8 cellular contexts compared by ENCODE assay signal in the genomic region with DNA sequence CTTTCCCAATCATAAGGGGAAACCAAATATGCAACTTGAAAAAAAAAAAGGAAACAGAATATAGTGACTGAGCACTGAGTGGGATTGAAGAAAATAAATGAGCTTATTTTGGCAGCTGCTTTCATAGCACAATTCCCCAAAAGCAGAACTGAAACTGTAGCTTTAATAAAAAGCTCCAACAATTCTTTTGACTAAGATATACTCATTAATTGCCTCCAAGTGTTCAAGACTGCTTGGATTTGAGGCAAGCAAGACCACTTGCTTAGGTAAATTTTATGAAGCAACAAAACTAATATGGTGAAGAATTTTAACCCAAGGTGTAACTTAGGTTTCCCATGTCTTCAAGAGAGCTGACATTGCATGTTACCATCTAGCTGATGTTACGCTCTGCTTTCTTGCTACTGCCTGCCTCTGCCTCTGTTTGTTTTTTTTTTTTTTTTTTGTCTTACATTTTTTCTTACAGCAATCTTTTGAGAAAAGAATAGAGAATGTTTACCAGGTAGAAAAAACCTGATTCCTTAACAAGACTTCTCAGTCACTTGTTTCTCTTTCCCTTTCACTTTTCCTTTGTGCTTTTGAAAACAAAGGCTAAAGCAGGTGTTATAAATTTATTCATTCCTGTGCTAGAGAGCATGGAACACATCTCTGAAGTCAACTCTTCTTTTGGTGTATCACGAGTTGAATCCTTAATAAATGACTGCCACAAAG.
A peak's percentile ranks its signal among the peaks of the same experiment; 100 is the strongest.
DNase-seq lines count a peak whose midpoint lies in the region; ATAC-seq and TF ChIP-seq lines count a peak whose summit lies in the region.

No MANE protein-coding gene starts in this region.

- intact Hi-C loops in dendritic cell treated with granulocyte-macrophage colony-stimulating factor and Interleukin-4, amounts not matched to agents 40 ng/mL and 50 ng/mL, for 4 days (cut with micrococcal nuclease): loop anchor here (5.0 kb wide), 1 partner anchor 88 kb away; no protein-coding TSS in a partner anchor

- H3K27ac Mint-ChIP-seq in dendritic cell treated with granulocyte-macrophage colony-stimulating factor and Interleukin-4, amounts not matched to agents 40 ng/mL and 50 ng/mL, for 4 days: peak overlapping the region; percentile 81
- H3K27ac Mint-ChIP-seq in HFFc6: no peak overlapping the region

- no peaks in the 10 kb centered on the region for H3K9me3 ChIP-seq in BE2C

- no peak overlapping the region for H3K4me3 ChIP-seq in BE2C (ENCODE audit: low read depth, low read length)

- peak overlapping the region; percentile 55 for H3K4me3 Mint-ChIP-seq in dendritic cell treated with granulocyte-macrophage colony-stimulating factor and Interleukin-4, amounts not matched to agents 40 ng/mL and 50 ng/mL, for 4 days
- no peak overlapping the region for H3K4me3 Mint-ChIP-seq in HFFc6

- peaks cover 47% of the 10 kb centered on the region for H3K36me3 ChIP-seq in BE2C

- H3K4me1 ChIP-seq in BE2C: no peaks in the 10 kb centered on the region

- no peaks in the 10 kb centered on the region for H3K27me3 Mint-ChIP-seq in dendritic cell treated with granulocyte-macrophage colony-stimulating factor and Interleukin-4, amounts not matched to agents 40 ng/mL and 50 ng/mL, for 4 days
- no peaks in the 10 kb centered on the region for H3K27me3 Mint-ChIP-seq in HFFc6 (ENCODE audit: insufficient read depth)

- H3K4me1 Mint-ChIP-seq in dendritic cell treated with granulocyte-macrophage colony-stimulating factor and Interleukin-4, amounts not matched to agents 40 ng/mL and 50 ng/mL, for 4 days (ENCODE audit: low read depth): peaks cover 30% of the 10 kb centered on the region
- peaks cover 5% of the 10 kb centered on the region; the same call in 1 of the 2 replicates for H3K4me1 Mint-ChIP-seq in HFFc6 (ENCODE audit: low read depth)

- DNase-seq in CD1c-positive myeloid dendritic cell (ENCODE audit: extremely low spot score) (peak; percentile 91), DMS114 treated with DMSO at 0.1 percent for 48 hours (lab: John Stamatoyannopoulos, UW; ENCODE audit: unreplicated experiment) (no peak), BE2C (no peak), HFFc6 (no peak), T1000 (lab: John Stamatoyannopoulos, UW) (no peak)

- TF ChIP-seq CTCF in BE2C (IDR thresholded peaks at IDR 0.05; ENCODE audit: low read depth, low read length) (no peak), HFFc6 (IDR thresholded peaks at IDR 0.05) (no peak)

- H3K27me3 ChIP-seq in BE2C: no peaks in the 10 kb centered on the region

- H3K9me3 Mint-ChIP-seq in dendritic cell treated with granulocyte-macrophage colony-stimulating factor and Interleukin-4, amounts not matched to agents 40 ng/mL and 50 ng/mL, for 4 days: peaks cover under 1% of the 10 kb centered on the region
- no peaks in the 10 kb centered on the region for H3K9me3 Mint-ChIP-seq in HFFc6

- no peaks in the 10 kb centered on the region for H3K36me3 Mint-ChIP-seq in dendritic cell treated with granulocyte-macrophage colony-stimulating factor and Interleukin-4, amounts not matched to agents 40 ng/mL and 50 ng/mL, for 4 days (ENCODE audit: low read depth)
- peaks cover 39% of the 10 kb centered on the region for H3K36me3 Mint-ChIP-seq in HFFc6 (ENCODE audit: low read depth)

- peak; percentile 79 for ATAC-seq in GM19397 (IDR thresholded peaks at IDR 0.05; ENCODE audit: unreplicated experiment)
- ATAC-seq in HG03432 (IDR thresholded peaks at IDR 0.05; ENCODE audit: unreplicated experiment): peak; percentile 92
